21 cellular contexts compared by ENCODE assay signal in genomic region chr5:77859306-77859705, GRCh38.
DNase-seq lines count a peak whose midpoint lies in the region; ATAC-seq and TF ChIP-seq lines count a peak whose summit lies in the region.
"Had no signal": no experiment of that assay in that cellular context is flagged by ENCODE, and none has a peak within 500 bp of the region (broad histone marks: within the 10 kb centered on the region; RNA-seq: fewer than 3 reads in every experiment).

No MANE protein-coding gene starts in this region.

- no peaks in the 10 kb centered on the region for H3K36me3 Mint-ChIP-seq in HFFc6 (ENCODE audit: low read depth)

- H3K27me3 Mint-ChIP-seq in HFFc6 (ENCODE audit: insufficient read depth) = peaks cover 31% of the 10 kb centered on the region

- no peaks in the 10 kb centered on the region for H3K9me3 Mint-ChIP-seq in HFFc6
- H3K9me3 Mint-ChIP-seq: GM23338 had no signal

- TF ChIP-seq CTCF in HFFc6 (IDR thresholded peaks at IDR 0.05) = no peak

- DNase-seq in AG08395 (ENCODE audit: low spot score) (peak; percentile 37), HFFc6 (peak; percentile 26), astrocyte of the hippocampus (ENCODE audit: low read depth, low spot score) (peak; percentile 41), myocyte (ENCODE audit: low read depth) (peak; percentile 32), cortex of kidney (lab: John Stamatoyannopoulos, UW) (no peak)
- DNase-seq: 8988T, BE2C, DMS53, KG1, NCI-H1092 treated with DMSO at 0.1 percent for 48 hours, NCI-H1436 treated with DMSO at 0.1 percent for 48 hours, NCI-H2029, NCI-H226, NCI-H510A treated with DMSO at 0.1 percent for 48 hours, NCI-H748 treated with DMSO at 0.1 percent for 48 hours, SHP77 treated with DMSO at 0.1 percent for 48 hours had no signal

- H3K4me1 Mint-ChIP-seq in HFFc6 (ENCODE audit: low read depth) = peaks cover 10% of the 10 kb centered on the region

- H3K4me3 Mint-ChIP-seq in HFFc6 = no peak overlapping the region
- H3K4me3 Mint-ChIP-seq: GM23338 had no signal

- ATAC-seq in HG03565 (IDR thresholded peaks at IDR 0.05; ENCODE audit: unreplicated experiment) (no peak), GM18498 (IDR thresholded peaks at IDR 0.05; ENCODE audit: unreplicated experiment) (no peak), GM18858 (IDR thresholded peaks at IDR 0.05; ENCODE audit: unreplicated experiment) (no peak)
- ATAC-seq: GM23338, SK-N-SH treated with all-trans-retinoic acid at 6 μM for 48 hours had no signal

- H3K27ac Mint-ChIP-seq in HFFc6 = peak overlapping the region; percentile 4; the same call in 1 of the 2 replicates
- H3K27ac Mint-ChIP-seq: GM23338 had no signal
